In genomic region chr15:92954578-92954977, GRCh38 we compare ENCODE assay signal across 10 cellular contexts. TPM values are rescaled to one million over a fixed set of nuclear protein-coding genes. Genes with fewer than 3 reads are reported as not detected.
A peak's percentile ranks its signal among the peaks of the same experiment; 100 is the strongest.
DNase-seq lines count a peak whose midpoint lies in the region; ATAC-seq and TF ChIP-seq lines count a peak whose summit lies in the region.
"Had no signal": no experiment of that assay in that cellular context is flagged by ENCODE, and none has a peak within 500 bp of the region (broad histone marks: within the 10 kb centered on the region; RNA-seq: fewer than 3 reads in every experiment).

No MANE protein-coding gene starts in this region.

- DNase-seq in DMS 273 (lab: John Stamatoyannopoulos, UW; ENCODE audit: unreplicated experiment): peak; percentile 29
- no peak for DNase-seq in DMS 273 treated with DMSO at 0.1 percent for 48 hours (lab: John Stamatoyannopoulos, UW)
- DNase-seq in WTC11 (ENCODE audit: low spot score): no peak
- DNase-seq in memory B cell (ENCODE audit: low spot score in 2 of 2): no peak
- DNase-seq in esophagus muscularis mucosa (ENCODE audit: extremely low spot score): no peak
- no peak for DNase-seq in NCI-H1436 (lab: John Stamatoyannopoulos, UW)
- no peak for DNase-seq in NCI-H2196 (lab: John Stamatoyannopoulos, UW; ENCODE audit: unreplicated experiment)
- DNase-seq: activated T-cell treated with anti-CD3 and anti-CD28 coated beads for 4 hours; effector memory CD8-positive, alpha-beta T cell had no signal

- H3K27me3 ChIP-seq in KMS-11 (ENCODE audit: insufficient read depth, low read depth) (no peaks in the 10 kb centered on the region), esophagus muscularis mucosa (no peaks in the 10 kb centered on the region)

- no peak for TF ChIP-seq EP300 in esophagus muscularis mucosa (IDR thresholded peaks at IDR 0.05)

- TF ChIP-seq POLR2A in esophagus muscularis mucosa (IDR thresholded peaks at IDR 0.05; ENCODE audit: low read depth): no peak

- ATAC-seq in WTC11 (peak; percentile 39; the same call in 1 of the 2 replicates), memory B cell (ENCODE audit: low read depth) (peak; percentile 29)
- ATAC-seq: effector memory CD8-positive, alpha-beta T cell had no signal

- POLR2A ChIA-PET in WTC11 (lab: Charles Lee): no interaction called here

- H3K36me3 Mint-ChIP-seq in WTC11: peaks cover 84% of the 10 kb centered on the region
- peaks cover 40% of the 10 kb centered on the region for H3K36me3 Mint-ChIP-seq in memory B cell

- H3K27ac ChIP-seq in KMS-11 (no peak overlapping the region), esophagus muscularis mucosa (replicated peaks in 1 of 4) (no peak overlapping the region)

- peaks cover 0 to 10% (median 8%) of the 10 kb centered on the region in 4 donors for H3K9me3 ChIP-seq in esophagus muscularis mucosa

- CTCF ChIA-PET in WTC11 (lab: Charles Lee): no interaction called here

- no peak overlapping the region for H3K4me2 ChIP-seq in KMS-11

- no peaks in the 10 kb centered on the region for H3K4me1 ChIP-seq in KMS-11 (ENCODE audit: low read depth, poor library complexity, severe bottlenecking)
- peaks cover 5 to 33% (median 26%) of the 10 kb centered on the region in 4 donors for H3K4me1 ChIP-seq in esophagus muscularis mucosa

- no peak overlapping the region for H3K4me3 ChIP-seq in KMS-11 (IDR thresholded peaks at IDR 0.05; ENCODE audit: insufficient read depth, low read depth, low read length)
- no peak overlapping the region for H3K4me3 ChIP-seq in esophagus muscularis mucosa

- H3K4me3 Mint-ChIP-seq in WTC11 (no peak overlapping the region), memory B cell (no peak overlapping the region)
- H3K4me3 Mint-ChIP-seq: effector memory CD8-positive, alpha-beta T cell had no signal

- H3K9ac ChIP-seq in KMS-11: no peak overlapping the region

- no peaks in the 10 kb centered on the region for H3K27me3 Mint-ChIP-seq in WTC11 (ENCODE audit: low read depth)
- H3K27me3 Mint-ChIP-seq in memory B cell: no peaks in the 10 kb centered on the region
- H3K27me3 Mint-ChIP-seq: effector memory CD8-positive, alpha-beta T cell had no signal

- H2AFZ ChIP-seq in KMS-11 (ENCODE audit: low read depth): no peak overlapping the region

- WGBS in esophagus muscularis mucosa: 91% methylated on average over 8 of the region's 8 CpGs

- peaks cover 21% of the 10 kb centered on the region for H3K36me3 ChIP-seq in KMS-11 (ENCODE audit: insufficient read depth)
- H3K36me3 ChIP-seq in esophagus muscularis mucosa: peaks cover 39 to 92% (median 78%) of the 10 kb centered on the region in 4 donors

- TF ChIP-seq CTCF in KMS-11 (conservative IDR thresholded peaks at IDR 0.05; ENCODE audit: low read depth, low read length) (peak; percentile 66), WTC11 (IDR thresholded peaks at IDR 0.05) (peak; percentile 29; the same call in 1 of the 2 replicates), esophagus muscularis mucosa (IDR thresholded peaks at IDR 0.05) (peak in 1 of 3 experiments; percentile 25)

- peaks cover 5% of the 10 kb centered on the region for H3K9me3 Mint-ChIP-seq in WTC11
- peaks cover 4% of the 10 kb centered on the region for H3K9me3 Mint-ChIP-seq in memory B cell
- H3K9me3 Mint-ChIP-seq: effector memory CD8-positive, alpha-beta T cell had no signal

- no peaks in the 10 kb centered on the region for H4K20me1 ChIP-seq in KMS-11 (ENCODE audit: insufficient read depth)

- H3K4me1 Mint-ChIP-seq in WTC11: peaks cover 4% of the 10 kb centered on the region; the same call in 1 of the 2 replicates
- H3K4me1 Mint-ChIP-seq in memory B cell: peaks cover 11% of the 10 kb centered on the region

- intact Hi-C loops in esophagus muscularis mucosa (cut with DNase I): no loop called here

- no peak overlapping the region for H3K27ac Mint-ChIP-seq in WTC11
- H3K27ac Mint-ChIP-seq in memory B cell: no peak overlapping the region

- no peaks in the 10 kb centered on the region; the same call in 1 of the 2 replicates for H3K79me2 ChIP-seq in KMS-11 (ENCODE audit: insufficient read depth, low read depth)

TF ChIP-seq in WTC11, 78 proteins besides CTCF, POLR2A, EP300 and RAD21:
- no peak for TF ChIP-seq ZNF317 (CRISPR knock-in tag; IDR thresholded peaks at IDR 0.05; ENCODE audit: borderline replicate concordance, low read depth)
- TF ChIP-seq RORB (CRISPR knock-in tag; IDR thresholded peaks at IDR 0.05): no peak
- TF ChIP-seq NFATC4 (CRISPR knock-in tag; IDR thresholded peaks at IDR 0.05): no peak
- TF ChIP-seq, protein P1, sequence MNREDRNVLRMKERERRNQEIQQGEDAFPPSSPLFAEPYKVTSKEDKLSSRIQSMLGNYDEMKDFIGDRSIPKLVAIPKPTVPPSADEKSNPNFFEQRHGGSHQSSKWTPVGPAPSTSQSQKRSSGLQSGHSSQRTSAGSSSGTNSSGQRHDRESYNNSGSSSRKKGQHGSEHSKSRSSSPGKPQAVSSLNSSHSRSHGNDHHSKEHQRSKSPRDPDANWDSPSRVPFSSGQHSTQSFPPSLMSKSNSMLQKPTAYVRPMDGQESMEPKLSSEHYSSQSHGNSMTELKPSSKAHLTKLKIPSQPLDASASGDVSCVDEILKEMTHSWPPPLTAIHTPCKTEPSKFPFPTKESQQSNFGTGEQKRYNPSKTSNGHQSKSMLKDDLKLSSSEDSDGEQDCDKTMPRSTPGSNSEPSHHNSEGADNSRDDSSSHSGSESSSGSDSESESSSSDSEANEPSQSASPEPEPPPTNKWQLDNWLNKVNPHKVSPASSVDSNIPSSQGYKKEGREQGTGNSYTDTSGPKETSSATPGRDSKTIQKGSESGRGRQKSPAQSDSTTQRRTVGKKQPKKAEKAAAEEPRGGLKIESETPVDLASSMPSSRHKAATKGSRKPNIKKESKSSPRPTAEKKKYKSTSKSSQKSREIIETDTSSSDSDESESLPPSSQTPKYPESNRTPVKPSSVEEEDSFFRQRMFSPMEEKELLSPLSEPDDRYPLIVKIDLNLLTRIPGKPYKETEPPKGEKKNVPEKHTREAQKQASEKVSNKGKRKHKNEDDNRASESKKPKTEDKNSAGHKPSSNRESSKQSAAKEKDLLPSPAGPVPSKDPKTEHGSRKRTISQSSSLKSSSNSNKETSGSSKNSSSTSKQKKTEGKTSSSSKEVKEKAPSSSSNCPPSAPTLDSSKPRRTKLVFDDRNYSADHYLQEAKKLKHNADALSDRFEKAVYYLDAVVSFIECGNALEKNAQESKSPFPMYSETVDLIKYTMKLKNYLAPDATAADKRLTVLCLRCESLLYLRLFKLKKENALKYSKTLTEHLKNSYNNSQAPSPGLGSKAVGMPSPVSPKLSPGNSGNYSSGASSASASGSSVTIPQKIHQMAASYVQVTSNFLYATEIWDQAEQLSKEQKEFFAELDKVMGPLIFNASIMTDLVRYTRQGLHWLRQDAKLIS (CRISPR knock-in tag; IDR thresholded peaks at IDR 0.05; ENCODE audit: borderline replicate concordance): no peak
- TF ChIP-seq SMAD3 (CRISPR knock-in tag; IDR thresholded peaks at IDR 0.05; ENCODE audit: borderline replicate concordance): no peak
- TF ChIP-seq PRRX2 (CRISPR knock-in tag; IDR thresholded peaks at IDR 0.05): no peak
- no peak for TF ChIP-seq ZNF671 (CRISPR knock-in tag; IDR thresholded peaks at IDR 0.05)

RNA-seq across cellular contexts. Expression of gene CHD2, which starts 54.5 kb away (rescaled TPM):
- total RNA-seq in WTC11 (2021) (75.8 to 101 TPM (median 87.6 TPM) in 3 replicates), esophagus muscularis mucosa (10 to 100 TPM; 54.3 to 86.0 (median 62.8) TPM)
